ENCODE assay signal across 11 cellular contexts in genomic region chr2:3198119-3198518, GRCh38.
DNase-seq lines count a peak whose midpoint lies in the region; ATAC-seq, FAIRE-seq and TF ChIP-seq lines count a peak whose summit lies in the region.
"Had no signal": no experiment of that assay in that cellular context is flagged by ENCODE, and none has a peak within 500 bp of the region (broad histone marks: within the 10 kb centered on the region; RNA-seq: fewer than 3 reads in every experiment).

No MANE protein-coding gene starts in this region.

- TF ChIP-seq EP300 in HepG2 (IDR thresholded peaks at IDR 0.05; ENCODE audit: low read depth in 2 of 2, low read length in 2 of 2) (no peak), HepG2 (CRISPR knock-in tag; IDR thresholded peaks at IDR 0.05; ENCODE audit: borderline replicate concordance) (no peak)

- H3K27me3 ChIP-seq in HepG2 (ENCODE audit: control insufficient read depth in 1 of 2, insufficient read depth in 2 of 2, low read length in 2 of 2), result no peaks in the 10 kb centered on the region
- no peaks in the 10 kb centered on the region for H3K27me3 ChIP-seq in right lobe of liver

- H3K9ac ChIP-seq in HepG2 (ENCODE audit: insufficient read depth, low read depth, low read length), result no peak overlapping the region

- H3K4me1 ChIP-seq in HepG2 (ENCODE audit: insufficient read depth, low read length), result peaks cover 10% of the 10 kb centered on the region
- H3K4me1 ChIP-seq in right lobe of liver, result no peaks in the 10 kb centered on the region

- H3K9me3 ChIP-seq in HepG2 (ENCODE audit: low read length) (no peaks in the 10 kb centered on the region), right lobe of liver (no peaks in the 10 kb centered on the region)

- no peak overlapping the region for H2AFZ ChIP-seq in HepG2 (ENCODE audit: low read length)

- no peak for FAIRE-seq in HepG2 (lab: Jason Lieb, UNC)

- peaks cover 3% of the 10 kb centered on the region; the same call in 1 of the 2 replicates for H4K20me1 ChIP-seq in HepG2 (ENCODE audit: insufficient read depth, low read length)

- BruUV-seq in HepG2 (replicated peaks; lab: Mats Ljungman, UMichigan), result no TSS peak

- H3K27ac ChIP-seq in HepG2 (ENCODE audit: extremely low read length, insufficient read depth, low read length) (no peak overlapping the region), right lobe of liver (no peak overlapping the region)

- peak; percentile 32; the same call in 1 of the 2 replicates for TF ChIP-seq RAD21 in HepG2 (CRISPR knock-in tag; IDR thresholded peaks at IDR 0.05)

- H3K4me3 ChIP-seq in HepG2 (replicated peaks in 1 of 3; ENCODE audit: insufficient read depth in 1 of 3, low read depth in 2 of 3, low read length in 3 of 3) (no peak overlapping the region), right lobe of liver (no peak overlapping the region)

- TF ChIP-seq CTCF in HepG2 (CRISPR knock-in tag; IDR thresholded peaks at IDR 0.05) (peak; percentile 49), right lobe of liver (IDR thresholded peaks at IDR 0.05) (peak in 1 of 4 donors; percentile 10)

- peaks cover 8 to 41% of the 10 kb centered on the region in 2 experiments for H3K36me3 ChIP-seq in HepG2 (replicated peaks in 1 of 2; ENCODE audit: control insufficient read depth in 1 of 2, insufficient read depth in 2 of 2, low read length in 2 of 2)
- H3K36me3 ChIP-seq in right lobe of liver, result peaks cover 0 to 3% (median 0%) of the 10 kb centered on the region in 4 donors

- H3K4me2 ChIP-seq in HepG2 (ENCODE audit: low read depth, low read length), result no peak overlapping the region

- no peak for TF ChIP-seq POLR2A in HepG2 (IDR thresholded peaks at IDR 0.05; ENCODE audit: insufficient read depth in 1 of 2, low read depth in 2 of 2, low read length in 2 of 2)
- TF ChIP-seq POLR2A in right lobe of liver (IDR thresholded peaks at IDR 0.05), result no peak

- WGBS in HepG2 (ENCODE audit: low lambda C conversion rate), result 98% methylated on average over 11 of the region's 11 CpGs
- 94% methylated on average over 8 of the region's 11 CpGs for WGBS in right lobe of liver (ENCODE audit: insufficient coverage, low coverage, low lambda C conversion rate, missing lambda C conversion rate)

- POLR2A ChIA-PET in HepG2 (lab: Yijun Ruan, JAX), result no interaction called here

- ATAC-seq in HepG2, result peak; percentile 80
- ATAC-seq in right lobe of liver, result no peak
- ATAC-seq in stimulated activated naive CD8-positive, alpha-beta T cell treated with anti-CD3 and anti-CD28 coated beads, Interleukin-15, Interleukin-2, amounts not matched to agents 100 U/mL and 50 U/mL, for 24 hours, result peak; percentile 44
- ATAC-seq: naive thymus-derived CD4-positive, alpha-beta T cell had no signal

- in situ Hi-C loops in HepG2 (cut with HindIII; ENCODE audit: extremely low pct_ligation_motif_present, low pct_unique_long_range_greater_than_20kb), result no loop called here

- no peaks in the 10 kb centered on the region for H3K79me2 ChIP-seq in HepG2 (ENCODE audit: insufficient read depth, low read length)

- CTCF ChIA-PET in HepG2 (lab: Yijun Ruan, JAX; ENCODE audit: low intra/inter-chr PET ratio, low total read pairs), result no interaction called here

- intact Hi-C loops in HepG2 (cut with micrococcal nuclease; ENCODE audit: unreplicated experiment) (loop anchor here (1.0 kb wide), 1 partner anchor 105 kb away; no protein-coding TSS in a partner anchor), right lobe of liver (cut with DNase I) (no loop called here)

- peak; percentile 30 for DNase-seq in HepG2 (ENCODE audit: low spot score)
- no peak for DNase-seq in right lobe of liver
- DNase-seq in NAMALWA (ENCODE audit: low spot score), result peak; percentile 20
- DNase-seq in dermis blood vessel endothelial cell, result peak; percentile 32
- DNase-seq in stimulated activated naive CD8-positive, alpha-beta T cell treated with anti-CD3 and anti-CD28 coated beads, Interleukin-15, Interleukin-2, amounts not matched to agents 100 U/mL and 50 U/mL, for 24 hours, result no peak
- no peak for DNase-seq in NCI-H2196 treated with DMSO at 0.1 percent for 48 hours (lab: John Stamatoyannopoulos, UW; ENCODE audit: unreplicated experiment)
- no peak for DNase-seq in LoVo (ENCODE audit: low spot score)
- DNase-seq in NCI-H748 (lab: John Stamatoyannopoulos, UW; ENCODE audit: unreplicated experiment), result no peak
- DNase-seq: activated gamma-delta T cell, COR-L47 had no signal

TF ChIP-seq in HepG2, 621 proteins besides CTCF, POLR2A, EP300 and RAD21:
- TF ChIP-seq STAG1 (CRISPR knock-in tag; IDR thresholded peaks at IDR 0.05) (peak; percentile 51), MTA3 (CRISPR knock-in tag; IDR thresholded peaks at IDR 0.05) (no peak)
- TF ChIP-seq, protein P1, sequence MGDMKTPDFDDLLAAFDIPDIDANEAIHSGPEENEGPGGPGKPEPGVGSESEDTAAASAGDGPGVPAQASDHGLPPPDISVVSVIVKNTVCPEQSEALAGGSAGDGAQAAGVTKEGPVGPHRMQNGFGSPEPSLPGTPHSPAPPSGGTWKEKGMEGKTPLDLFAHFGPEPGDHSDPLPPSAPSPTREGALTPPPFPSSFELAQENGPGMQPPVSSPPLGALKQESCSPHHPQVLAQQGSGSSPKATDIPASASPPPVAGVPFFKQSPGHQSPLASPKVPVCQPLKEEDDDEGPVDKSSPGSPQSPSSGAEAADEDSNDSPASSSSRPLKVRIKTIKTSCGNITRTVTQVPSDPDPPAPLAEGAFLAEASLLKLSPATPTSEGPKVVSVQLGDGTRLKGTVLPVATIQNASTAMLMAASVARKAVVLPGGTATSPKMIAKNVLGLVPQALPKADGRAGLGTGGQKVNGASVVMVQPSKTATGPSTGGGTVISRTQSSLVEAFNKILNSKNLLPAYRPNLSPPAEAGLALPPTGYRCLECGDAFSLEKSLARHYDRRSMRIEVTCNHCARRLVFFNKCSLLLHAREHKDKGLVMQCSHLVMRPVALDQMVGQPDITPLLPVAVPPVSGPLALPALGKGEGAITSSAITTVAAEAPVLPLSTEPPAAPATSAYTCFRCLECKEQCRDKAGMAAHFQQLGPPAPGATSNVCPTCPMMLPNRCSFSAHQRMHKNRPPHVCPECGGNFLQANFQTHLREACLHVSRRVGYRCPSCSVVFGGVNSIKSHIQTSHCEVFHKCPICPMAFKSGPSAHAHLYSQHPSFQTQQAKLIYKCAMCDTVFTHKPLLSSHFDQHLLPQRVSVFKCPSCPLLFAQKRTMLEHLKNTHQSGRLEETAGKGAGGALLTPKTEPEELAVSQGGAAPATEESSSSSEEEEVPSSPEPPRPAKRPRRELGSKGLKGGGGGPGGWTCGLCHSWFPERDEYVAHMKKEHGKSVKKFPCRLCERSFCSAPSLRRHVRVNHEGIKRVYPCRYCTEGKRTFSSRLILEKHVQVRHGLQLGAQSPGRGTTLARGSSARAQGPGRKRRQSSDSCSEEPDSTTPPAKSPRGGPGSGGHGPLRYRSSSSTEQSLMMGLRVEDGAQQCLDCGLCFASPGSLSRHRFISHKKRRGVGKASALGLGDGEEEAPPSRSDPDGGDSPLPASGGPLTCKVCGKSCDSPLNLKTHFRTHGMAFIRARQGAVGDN (CRISPR knock-in tag; IDR thresholded peaks at IDR 0.05), result 0 out of 2 replicates have a peak, but pooled peaks have one; percentile 20

Comparison
In these comparisons a context has a peak if more than half of its experiments do, and no peak if none do; other contexts are left out.
1. ATAC-seq: peak in HepG2 (single experiment) and stimulated activated naive CD8-positive, alpha-beta T cell treated with anti-CD3 and anti-CD28 coated beads, Interleukin-15, Interleukin-2, amounts not matched to agents 100 U/mL and 50 U/mL, for 24 hours (single experiment); none in right lobe of liver (0 of 4).
2. DNase-seq: peak in HepG2 (single experiment), NAMALWA (single experiment) and dermis blood vessel endothelial cell (single experiment); none in right lobe of liver (0 of 3), stimulated activated naive CD8-positive, alpha-beta T cell treated with anti-CD3 and anti-CD28 coated beads, Interleukin-15, Interleukin-2, amounts not matched to agents 100 U/mL and 50 U/mL, for 24 hours (single experiment), NCI-H2196 treated with DMSO at 0.1 percent for 48 hours (single experiment), LoVo (single experiment) and NCI-H748 (single experiment).